Comparison of ENCODE assay signal across 27 cellular contexts in the genomic region with DNA sequence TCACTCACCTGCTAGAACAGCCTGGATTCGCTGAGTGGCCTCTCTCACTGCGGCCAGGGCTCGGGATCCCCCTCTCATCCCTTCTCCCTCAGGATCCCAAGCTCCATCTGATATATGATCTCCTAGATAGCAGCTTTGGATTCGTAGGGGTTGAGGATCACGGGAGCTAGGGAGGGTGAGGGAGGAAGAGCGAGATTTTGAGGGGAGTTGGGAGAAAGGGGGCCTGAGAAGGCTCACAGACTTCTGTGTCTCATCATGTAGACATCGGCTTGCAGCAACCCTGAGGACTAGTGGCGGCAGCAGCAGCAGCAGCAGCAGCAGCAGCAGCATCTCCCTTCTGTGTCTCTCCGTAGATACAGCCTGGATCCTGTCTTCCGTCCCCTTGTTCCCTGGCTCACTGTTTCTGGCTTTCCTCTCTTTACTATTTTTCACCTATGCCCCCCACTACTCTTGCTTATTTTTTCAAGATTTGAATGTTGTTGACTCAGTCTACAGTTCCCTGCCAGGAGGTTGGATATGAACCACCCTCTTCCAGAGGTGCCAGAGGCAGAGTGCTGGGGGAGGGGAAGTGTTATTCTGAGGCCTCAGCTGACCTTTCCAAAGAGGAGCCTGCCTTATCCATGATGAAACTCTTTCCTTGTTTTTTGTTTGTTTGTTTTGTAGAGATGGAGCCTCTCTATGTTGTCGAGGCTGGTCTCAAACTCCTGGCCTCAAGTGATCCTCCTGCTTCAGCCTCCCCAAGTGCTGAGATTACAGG. TPM values are rescaled to one million over a fixed set of nuclear protein-coding genes. Genes with fewer than 3 reads are reported as not detected.
A peak's percentile ranks its signal among the peaks of the same experiment; 100 is the strongest.
DNase-seq lines count a peak whose midpoint lies in the region; ATAC-seq, FAIRE-seq and TF ChIP-seq lines count a peak whose summit lies in the region.
"Had no signal": no experiment of that assay in that cellular context is flagged by ENCODE, and none has a peak within 500 bp of the region (broad histone marks: within the 10 kb centered on the region; RNA-seq: fewer than 3 reads in every experiment).

A gene with protein sequence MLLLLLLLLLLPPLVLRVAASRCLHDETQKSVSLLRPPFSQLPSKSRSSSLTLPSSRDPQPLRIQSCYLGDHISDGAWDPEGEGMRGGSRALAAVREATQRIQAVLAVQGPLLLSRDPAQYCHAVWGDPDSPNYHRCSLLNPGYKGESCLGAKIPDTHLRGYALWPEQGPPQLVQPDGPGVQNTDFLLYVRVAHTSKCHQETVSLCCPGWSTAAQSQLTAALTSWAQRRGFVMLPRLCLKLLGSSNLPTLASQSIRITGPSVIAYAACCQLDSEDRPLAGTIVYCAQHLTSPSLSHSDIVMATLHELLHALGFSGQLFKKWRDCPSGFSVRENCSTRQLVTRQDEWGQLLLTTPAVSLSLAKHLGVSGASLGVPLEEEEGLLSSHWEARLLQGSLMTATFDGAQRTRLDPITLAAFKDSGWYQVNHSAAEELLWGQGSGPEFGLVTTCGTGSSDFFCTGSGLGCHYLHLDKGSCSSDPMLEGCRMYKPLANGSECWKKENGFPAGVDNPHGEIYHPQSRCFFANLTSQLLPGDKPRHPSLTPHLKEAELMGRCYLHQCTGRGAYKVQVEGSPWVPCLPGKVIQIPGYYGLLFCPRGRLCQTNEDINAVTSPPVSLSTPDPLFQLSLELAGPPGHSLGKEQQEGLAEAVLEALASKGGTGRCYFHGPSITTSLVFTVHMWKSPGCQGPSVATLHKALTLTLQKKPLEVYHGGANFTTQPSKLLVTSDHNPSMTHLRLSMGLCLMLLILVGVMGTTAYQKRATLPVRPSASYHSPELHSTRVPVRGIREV (minus strand): TSS at position 399 of the 757 bp plus-strand sequence. CDS start 69 bp downstream, at position 330.

- H4K8ac ChIP-seq in mesendoderm (ENCODE audit: low read depth, low read length) = no peak within 1 kb of the TSS

- ATAC-seq in K562 (no peak), HG02885 (IDR thresholded peaks at IDR 0.05; ENCODE audit: poor library complexity, unreplicated experiment) (no peak)
- ATAC-seq: left lung, Panc1 had no signal

- H3K27me3 ChIP-seq in K562 (ENCODE audit: control insufficient read depth in 2 of 2, insufficient read depth in 2 of 2, low read length in 2 of 2) = no peaks in the 10 kb centered on the region
- no peaks in the 10 kb centered on the region for H3K27me3 ChIP-seq in mesendoderm (ENCODE audit: insufficient read depth, low read length, poor library complexity)
- no peaks in the 10 kb centered on the region for H3K27me3 ChIP-seq in thyroid gland
- H3K27me3 ChIP-seq in CD4-positive, alpha-beta memory T cell (ENCODE audit: insufficient read depth, low read length) = no peaks in the 10 kb centered on the region
- H3K27me3 ChIP-seq: BLaER1 treated with 17β-estradiol and CSF1 and Interleukin-3, amounts not matched to agents 10 nM and 100 nM; brain microvascular endothelial cell; left lung; testis had no signal

- H3K27ac ChIP-seq in K562 (ENCODE audit: extremely low read depth, low read depth, low read length) (no peak within 1 kb of the TSS), mesendoderm (ENCODE audit: low read depth, low read length) (no peak within 1 kb of the TSS), thyroid gland (peak within 1 kb of the TSS; percentile 24 to 67 (median 65))
- H3K27ac ChIP-seq in CD4-positive, alpha-beta memory T cell (ENCODE audit: low read depth, low read length) = no peak within 1 kb of the TSS
- H3K27ac ChIP-seq: brain microvascular endothelial cell, left lung, SJSA1, testis had no signal

- H2BK5ac ChIP-seq in mesendoderm (ENCODE audit: low read length) = no peak within 1 kb of the TSS

- H2BK15ac ChIP-seq in mesendoderm (replicated peaks; ENCODE audit: low read depth) = no peak within 1 kb of the TSS

- peaks cover 0 to 4% of the 10 kb centered on the region in 2 donors for H3K36me3 Mint-ChIP-seq in CD4-positive, alpha-beta memory T cell
- H3K36me3 Mint-ChIP-seq: activated naive CD8-positive, alpha-beta T cell had no signal

- H4K20me1 ChIP-seq in K562 (replicated peaks; ENCODE audit: control insufficient read depth, insufficient read depth, low read length) = no peaks in the 10 kb centered on the region

- intact Hi-C loops in K562 (cut with micrococcal nuclease) (loop anchor here (5.0 kb wide), 2 partner anchors 117 to 132 kb away; no protein-coding TSS in a partner anchor), thyroid gland (cut with DNase I) (no loop called here)
- intact Hi-C loops in CD4-positive, alpha-beta memory T cell (cut with micrococcal nuclease) = no loop called here

- no TSS peak for BruUV-seq in K562 (replicated peaks; lab: Mats Ljungman, UMichigan)

- POLR2A ChIA-PET in K562 (lab: Yijun Ruan, JAX) = interaction anchor here (1.5 to 1.7 kb wide), 2 partner anchors 10 to 35 kb away, joined by 6 to 15 read pairs; a partner anchor contains a TSS
- POLR2A ChIA-PET in CD4-positive, alpha-beta memory T cell (lab: Charles Lee; ENCODE audit: partially characterized antibody) = no interaction called here

- H3K9me3 ChIP-seq in K562 (replicated peaks; ENCODE audit: control insufficient read depth, insufficient read depth, low read depth, low read length) = no peaks in the 10 kb centered on the region
- no peaks in the 10 kb centered on the region for H3K9me3 ChIP-seq in thyroid gland
- no peaks in the 10 kb centered on the region for H3K9me3 ChIP-seq in CD4-positive, alpha-beta memory T cell (ENCODE audit: control insufficient read depth in 1 of 2, low read length in 2 of 2)
- H3K9me3 ChIP-seq: left lung, SJSA1, testis had no signal

- no peak within 1 kb of the TSS for H3K4ac ChIP-seq in mesendoderm (ENCODE audit: low read depth, low read length)

- peak within 1 kb of the TSS in 2 of 7 donors; percentile 4 to 24 for H3K27ac Mint-ChIP-seq in CD4-positive, alpha-beta memory T cell
- H3K27ac Mint-ChIP-seq: activated naive CD8-positive, alpha-beta T cell; activated T-helper 1 cell treated with anti-CD3 and anti-CD28 coated beads, Interleukin-12 subunit alpha, Interleukin-12 subunit beta, Interleukin-2, Interleukin-4 antibody, amounts not matched to agents 30 ng/mL and 10 ng/mL and 1 ng/mL, durations not matched to agents 14 hours and 24 hours and 36 hours had no signal

- H3K9me3 Mint-ChIP-seq in CD4-positive, alpha-beta memory T cell = no peaks in the 10 kb centered on the region
- H3K9me3 Mint-ChIP-seq: activated T-helper 1 cell treated with anti-CD3 and anti-CD28 coated beads, Interleukin-12 subunit alpha, Interleukin-12 subunit beta, Interleukin-2, Interleukin-4 antibody, amounts not matched to agents 30 ng/mL and 10 ng/mL and 1 ng/mL, durations not matched to agents 14 hours and 24 hours and 36 hours had no signal

- H4K5ac ChIP-seq in mesendoderm (ENCODE audit: low read length) = no peak within 1 kb of the TSS

- TF ChIP-seq CTCF in K562 (IDR thresholded peaks at IDR 0.05 in 2 of 3, conservative IDR thresholded peaks at IDR 0.05 in 1 of 3; ENCODE audit: insufficient read depth in 2 of 3, low read depth in 1 of 3, low read length in 3 of 3) (no peak), thyroid gland (IDR thresholded peaks at IDR 0.05) (no peak)

- H3K4me3 Mint-ChIP-seq in CD4-positive, alpha-beta memory T cell = no peak within 1 kb of the TSS
- H3K4me3 Mint-ChIP-seq: activated naive CD8-positive, alpha-beta T cell; activated T-helper 1 cell treated with anti-CD3 and anti-CD28 coated beads, Interleukin-12 subunit alpha, Interleukin-12 subunit beta, Interleukin-2, Interleukin-4 antibody, amounts not matched to agents 30 ng/mL and 10 ng/mL and 1 ng/mL, durations not matched to agents 14 hours and 24 hours and 36 hours had no signal

- no peaks in the 10 kb centered on the region for H3K79me1 ChIP-seq in mesendoderm (ENCODE audit: low read length)

- H3K23ac ChIP-seq in mesendoderm (ENCODE audit: low read length) = no peak within 1 kb of the TSS

- peaks cover 0 to 5% (median under 1%) of the 10 kb centered on the region in 4 donors for H3K4me1 Mint-ChIP-seq in CD4-positive, alpha-beta memory T cell

- H3K79me2 ChIP-seq in K562 (ENCODE audit: control insufficient read depth, insufficient read depth, low read length) = no peaks in the 10 kb centered on the region
- H3K79me2 ChIP-seq in mesendoderm (ENCODE audit: control insufficient read depth, insufficient read depth, low read length) = no peaks in the 10 kb centered on the region

- in situ Hi-C loops in K562 (cut with MboI) = loop anchor here (5.0 kb wide), 1 partner anchor 37 kb away; no protein-coding TSS in a partner anchor

- no peak for TF ChIP-seq RAD21 in K562 (CRISPR knock-in tag; conservative IDR thresholded peaks at IDR 0.05 in 1 of 2, IDR thresholded peaks at IDR 0.05 in 1 of 2)

- H2AFZ ChIP-seq in K562 (ENCODE audit: low read depth, low read length) = 0 out of 2 replicates have a peak within 1 kb of the TSS, but pooled peaks have one; percentile 56

- DNase-seq in NCI-H2107 treated with DMSO at 0.1 percent for 48 hours (lab: John Stamatoyannopoulos, UW; ENCODE audit: unreplicated experiment) (peak; percentile 3), NCI-H2107 (lab: John Stamatoyannopoulos, UW) (no peak), K562 (ENCODE audit: extremely low read depth in 1 of 4, low spot score in 3 of 4) (peak in 1 of 4 experiments; percentile 6), mesendoderm (peak; percentile 38), thyroid gland (peak in 1 of 2 donors; percentile 48), foreskin melanocyte (no peak)
- no peak for DNase-seq in CD4-positive, alpha-beta memory T cell
- DNase-seq: activated CD4-positive, CD25-positive, alpha-beta regulatory T cell treated with anti-CD3 and anti-CD28 coated beads, Interleukin-2, amount 50 U/mL, for 72 hours; brain microvascular endothelial cell; dermis blood vessel endothelial cell; left lung; NCI-H1048; NCI-H2081 treated with DMSO at 0.1 percent for 48 hours; NCI-H82; small intestine; T-helper 9 cell; testis had no signal

- H3K9me1 ChIP-seq in K562 (ENCODE audit: control insufficient read depth, insufficient read depth, low read length) = no peaks in the 10 kb centered on the region

- H3K4me2 ChIP-seq in K562 (ENCODE audit: insufficient read depth, low read length) (no peak within 1 kb of the TSS), mesendoderm (ENCODE audit: low read length) (no peak within 1 kb of the TSS)

- peak within 1 kb of the TSS; percentile 3 for H3K56ac ChIP-seq in mesendoderm (ENCODE audit: low read length)

- TF ChIP-seq POLR2A in K562 (conservative IDR thresholded peaks at IDR 0.05) (no peak), thyroid gland (IDR thresholded peaks at IDR 0.05) (no peak)

- 17% methylated on average over 11 of the region's 11 CpGs for WGBS in K562 (ENCODE audit: insufficient coverage, low coverage, missing lambda C conversion rate)
- WGBS in mesendoderm (ENCODE audit: extremely low coverage, insufficient coverage, low lambda C conversion rate) = no CpG with 5 or more reads among the region's 11 CpGs
- WGBS in thyroid gland, 2 donors = 68 to 70% methylated on average over 11 of the region's 11 CpGs

- CTCF ChIA-PET in K562 (lab: Yijun Ruan, JAX; ENCODE audit: low intra/inter-chr PET ratio) = interaction anchor here (1.7 kb wide), 1 partner anchor 35 kb away, joined by 4 read pairs; no protein-coding TSS in a partner anchor
- CTCF ChIA-PET in CD4-positive, alpha-beta memory T cell (lab: Charles Lee; ENCODE audit: partially characterized antibody) = no interaction called here

- no peak within 1 kb of the TSS for H3K4me3 ChIP-seq in K562
- no peak within 1 kb of the TSS for H3K4me3 ChIP-seq in mesendoderm (ENCODE audit: low read length)
- H3K4me3 ChIP-seq in thyroid gland (replicated peaks in 1 of 3) = no peak within 1 kb of the TSS
- no peak within 1 kb of the TSS for H3K4me3 ChIP-seq in CD4-positive, alpha-beta memory T cell (ENCODE audit: low read length in 2 of 2)
- H3K4me3 ChIP-seq: BLaER1 treated with 17β-estradiol and CSF1 and Interleukin-3, amounts not matched to agents 10 nM and 100 nM; left lung; SJSA1; testis had no signal

- no peaks in the 10 kb centered on the region for H3K36me3 ChIP-seq in K562 (ENCODE audit: control insufficient read depth, insufficient read depth, low read length)
- H3K36me3 ChIP-seq in mesendoderm (ENCODE audit: control insufficient read depth, insufficient read depth, low read length) = no peaks in the 10 kb centered on the region
- H3K36me3 ChIP-seq in thyroid gland = no peaks in the 10 kb centered on the region
- H3K36me3 ChIP-seq in CD4-positive, alpha-beta memory T cell (ENCODE audit: insufficient read depth, low read length) = no peaks in the 10 kb centered on the region
- H3K36me3 ChIP-seq: brain microvascular endothelial cell, left lung, SJSA1 had no signal

- TF ChIP-seq EP300 in K562 (IDR thresholded peaks at IDR 0.05; ENCODE audit: low read length) = no peak

- no peak for FAIRE-seq in K562 (lab: Jason Lieb, UNC)
- FAIRE-seq: GM12891, small intestine had no signal

- H3K18ac ChIP-seq in mesendoderm (ENCODE audit: low read length) = peak within 1 kb of the TSS; percentile 46

- H3K9ac ChIP-seq in K562 (ENCODE audit: insufficient read depth in 1 of 2, low read depth in 2 of 2, low read length in 2 of 2) (no peak within 1 kb of the TSS), mesendoderm (ENCODE audit: low read length) (no peak within 1 kb of the TSS)

- H2AK5ac ChIP-seq in mesendoderm (ENCODE audit: low read length) = no peak within 1 kb of the TSS

- H3K4me1 ChIP-seq in K562 (replicated peaks in 1 of 2; ENCODE audit: control insufficient read depth in 2 of 2, insufficient read depth in 2 of 2, low read length in 2 of 2) = peaks cover 4 to 8% of the 10 kb centered on the region in 2 experiments; a peak in 4 of 5 replicates
- H3K4me1 ChIP-seq in mesendoderm (ENCODE audit: control insufficient read depth, low read depth, low read length) = peaks cover 6% of the 10 kb centered on the region
- H3K4me1 ChIP-seq in thyroid gland = peaks cover 9 to 36% of the 10 kb centered on the region in 2 donors
- no peaks in the 10 kb centered on the region for H3K4me1 ChIP-seq in CD4-positive, alpha-beta memory T cell (ENCODE audit: insufficient read depth, low read length)
- H3K4me1 ChIP-seq: SJSA1, testis had no signal

- H2BK120ac ChIP-seq in mesendoderm (ENCODE audit: low read depth, low read length) = no peak within 1 kb of the TSS

- no peaks in the 10 kb centered on the region for H3K27me3 Mint-ChIP-seq in CD4-positive, alpha-beta memory T cell
- H3K27me3 Mint-ChIP-seq: activated naive CD8-positive, alpha-beta T cell had no signal

RNA-seq across cellular contexts. Expression of the gene that starts here (rescaled TPM):
- total RNA-seq in K562 (2011; cell fraction: chromatin; rRNA removed; ENCODE audit: low replicate concordance) = not detected in 2 replicates
- not detected in 2 replicates for total RNA-seq in K562 (2011; cell fraction: nucleolus; rRNA removed)
- not detected in 2 replicates for total RNA-seq in K562 (2011; cell fraction: nucleoplasm; rRNA removed)
- total RNA-seq in K562 (2014; rRNA removed) = not detected in 2 replicates
- not detected in 2 replicates for total RNA-seq in K562 (2014; rRNA removed; fragmentation: Illumina TruSeq; extraction: Trizol)
- not detected in 2 replicates for total RNA-seq in K562 (2015; rRNA removed; fragmentation: Illumina TruSeq; extraction: Trizol)
- not detected in 2 replicates for total RNA-seq in K562 (2021)
- polyA plus RNA-seq in K562 (2011; rRNA removed) = not detected in 2 replicates
- not detected in 2 replicates for polyA plus RNA-seq in K562 (2011; cell fraction: cytosol; rRNA removed)
- polyA plus RNA-seq in K562 (2011; cell fraction: nucleus; rRNA removed) = not detected in 2 replicates
- polyA plus RNA-seq in K562 (2012) = not detected in 2 replicates
- polyA plus RNA-seq in K562 (2014; fragmentation: Illumina TruSeq; extraction: Trizol) = not detected in 2 replicates
- not detected for polyA plus RNA-seq in K562 (2014; fragmentation: Nextera tagmentation; extraction: Ambion mirVana)
- not detected in 2 replicates for polyA plus RNA-seq in K562 (2014; rRNA removed)
- polyA minus RNA-seq in K562 (2011; rRNA and poly(A)+ RNA removed) = not detected in 2 replicates
- polyA minus RNA-seq in K562 (2011; cell fraction: cytosol; rRNA and poly(A)+ RNA removed) = not detected in 2 replicates
- not detected in 2 replicates for polyA minus RNA-seq in K562 (2011; cell fraction: nucleus; rRNA and poly(A)+ RNA removed)
- 0.04 TPM for polyA plus RNA-seq in mesendoderm (2013, experiment 1 of 2)
- 0.06 TPM for polyA plus RNA-seq in mesendoderm (2013, experiment 2 of 2)
- total RNA-seq in thyroid gland = under 1 TPM in 1 of 4 donors, not detected in 3; 0.11 TPM
- total RNA-seq in CD4-positive, alpha-beta memory T cell = not detected
- not detected for polyA plus RNA-seq in CD4-positive, alpha-beta memory T cell
- total RNA-seq: A172; activated T-helper 1 cell treated with anti-CD3 and anti-CD28 coated beads, Interleukin-12 subunit alpha, Interleukin-12 subunit beta, Interleukin-2, Interleukin-4 antibody, amounts not matched to agents 30 ng/mL and 10 ng/mL and 1 ng/mL, durations not matched to agents 14 hours and 24 hours and 36 hours; dermis blood vessel endothelial cell; epithelial cell of proximal tubule; left lung; posterior vena cava; SJSA1; testis had no signal

Comparison
In these comparisons a context has a peak if more than half of its experiments do, and no peak if none do; other contexts are left out.
1. DNase-seq: peak in NCI-H2107 treated with DMSO at 0.1 percent for 48 hours (single experiment) and mesendoderm (single experiment); none in NCI-H2107 (single experiment), foreskin melanocyte (single experiment) and CD4-positive, alpha-beta memory T cell (0 of 5).
2. H3K27ac ChIP-seq: peak in thyroid gland (3 of 3); none in K562 (single experiment), mesendoderm (single experiment) and CD4-positive, alpha-beta memory T cell (single experiment).